In genomic region chr6:136926383-136926782, GRCh38 we compare ENCODE assay signal across 9 cellular contexts. TPM values are rescaled to one million over a fixed set of nuclear protein-coding genes. Genes with fewer than 3 reads are reported as not detected.
"Had no signal": no experiment of that assay in that cellular context is flagged by ENCODE, and none has a peak within 500 bp of the region (broad histone marks: within the 10 kb centered on the region; RNA-seq: fewer than 3 reads in every experiment).

No MANE protein-coding gene starts in this region.

- H3K9me3 ChIP-seq: HAP-1 had no signal

- H3K4me2 ChIP-seq: GM23338 had no signal

- H3K4me3 ChIP-seq: GM23248, GM23338, HAP-1 had no signal

- H2AFZ ChIP-seq: GM23248, GM23338 had no signal

- DNase-seq: GM23248, GOT3, H7, H9, HCEC 1CT, HFFc6 had no signal

- H3K4me1 ChIP-seq: HAP-1 had no signal

- H3K27ac ChIP-seq: GM23248 had no signal

- H3K36me3 ChIP-seq: HAP-1 had no signal

RNA-seq across cellular contexts. Expression of gene SLC35D3, which starts 4.3 kb away (rescaled TPM):
- total RNA-seq: GM23248, H4, HFFc6 had no signal
